1 cellular context compared by ENCODE assay signal in genomic region chr2:197308635-197309368, GRCh38.
TF ChIP-seq lines count a peak whose summit lies in the region.

No MANE protein-coding gene starts in this region.

TF ChIP-seq in liver, 16 proteins besides CTCF, POLR2A, EP300 and RAD21 (continued from another document):
- TF ChIP-seq ATF3 (IDR thresholded peaks at IDR 0.05) = no peak
- TF ChIP-seq TAF1 (conservative IDR thresholded peaks at IDR 0.05) = no peak
- TF ChIP-seq GABPA (IDR thresholded peaks at IDR 0.05 in 1 of 2, conservative IDR thresholded peaks at IDR 0.05 in 1 of 2) = no peak
- TF ChIP-seq RXRA (IDR thresholded peaks at IDR 0.05) = no peak
- TF ChIP-seq EGR1 (IDR thresholded peaks at IDR 0.05; ENCODE audit: low read depth in 2 of 2) = no peak
- TF ChIP-seq SP1 (IDR thresholded peaks at IDR 0.05) = no peak
